ENCODE assay signal across 13 cellular contexts in genomic region chr5:173880306-173880985, GRCh38. TPM values are rescaled to one million over a fixed set of nuclear protein-coding genes. Genes with fewer than 3 reads are reported as not detected.
DNase-seq lines count a peak whose midpoint lies in the region; ATAC-seq and TF ChIP-seq lines count a peak whose summit lies in the region.
"Had no signal": no experiment of that assay in that cellular context is flagged by ENCODE, and none has a peak within 500 bp of the region (broad histone marks: within the 10 kb centered on the region; RNA-seq: fewer than 3 reads in every experiment).

No MANE protein-coding gene starts in this region.

- H3K9me3 ChIP-seq in GM23248 (ENCODE audit: low read depth) = peaks cover 4% of the 10 kb centered on the region

- H3F3A ChIP-seq in GM23248 (ENCODE audit: insufficient read depth) = peaks cover 38% of the 10 kb centered on the region

- peak; percentile 94 for DNase-seq in GM23248
- peak; percentile 96 for DNase-seq in amniotic epithelial cell (ENCODE audit: low read depth)
- peak; percentile 83 to 86 for DNase-seq in foreskin fibroblast
- no peak for DNase-seq in DMS153 treated with DMSO at 0.1 percent for 48 hours (lab: John Stamatoyannopoulos, UW; ENCODE audit: unreplicated experiment)
- DNase-seq: activated CD8-positive, alpha-beta memory T cell treated with anti-CD3 and anti-CD28 coated beads, Interleukin-2, amount 10 ng/mL, durations not matched to agents 7 days and 5 days; activated gamma-delta T cell treated with Interleukin-2 at 50 U/mL for 16 hours; NCI-H2081 treated with DMSO at 0.1 percent for 48 hours; NCI-H748 treated with DMSO at 0.1 percent for 48 hours; spleen; stimulated activated naive CD8-positive, alpha-beta T cell treated with anti-CD3 and anti-CD28 coated beads, Interleukin-15, amount 100 ng/mL, for 72 hours had no signal

- no peaks in the 10 kb centered on the region for H3K27me3 ChIP-seq in GM23248 (replicated peaks; ENCODE audit: insufficient read depth)
- H3K27me3 ChIP-seq: spleen had no signal

- H3K4me3 ChIP-seq in GM23248 = no peak overlapping the region
- H3K4me3 ChIP-seq in foreskin fibroblast (ENCODE audit: low read depth in 1 of 2, low read length in 2 of 2) = no peak overlapping the region
- H3K4me3 ChIP-seq: spleen had no signal

- H2AFZ ChIP-seq in GM23248 = no peak overlapping the region

- ATAC-seq in GM18873 (IDR thresholded peaks at IDR 0.05; ENCODE audit: low FRiP score, unreplicated experiment) (no peak), HG02588 (IDR thresholded peaks at IDR 0.05; ENCODE audit: unreplicated experiment) (no peak), HG03432 (IDR thresholded peaks at IDR 0.05; ENCODE audit: unreplicated experiment) (no peak)
- ATAC-seq: activated CD8-positive, alpha-beta memory T cell treated with anti-CD3 and anti-CD28 coated beads, Interleukin-2, amount 10 ng/mL, durations not matched to agents 7 days and 5 days; stimulated activated naive CD8-positive, alpha-beta T cell treated with anti-CD3 and anti-CD28 coated beads, Interleukin-15, amount 100 ng/mL, for 72 hours had no signal

- no peak overlapping the region for H3K9ac ChIP-seq in GM23248

- TF ChIP-seq CTCF in foreskin fibroblast (IDR thresholded peaks at IDR 0.05; ENCODE audit: low read depth, low read length) = no peak

- H3K36me3 ChIP-seq in GM23248 (ENCODE audit: low read depth) = no peaks in the 10 kb centered on the region
- H3K36me3 ChIP-seq: spleen had no signal

- peak overlapping the region; percentile 9 for H3K4me2 ChIP-seq in GM23248 (ENCODE audit: unreplicated experiment)

- peak overlapping the region; percentile 60 for H3K27ac ChIP-seq in GM23248
- H3K27ac ChIP-seq: spleen had no signal

- H3K79me2 ChIP-seq in GM23248 (ENCODE audit: insufficient read depth) = no peaks in the 10 kb centered on the region

- 77 to 80% methylated on average over 5 of the region's 5 CpGs for WGBS in GM23248 (ENCODE audit: low coverage in 1 of 2, low lambda C conversion rate in 2 of 2, missing lambda C conversion rate in 2 of 2), 2 experiments

- H3K4me1 ChIP-seq in GM23248 (ENCODE audit: insufficient read depth) = peaks cover 20% of the 10 kb centered on the region

- no peaks in the 10 kb centered on the region for H4K20me1 ChIP-seq in GM23248 (ENCODE audit: insufficient read depth)

- in situ Hi-C loops in GM23248 (cut with MboI) = no loop called here

- no peaks in the 10 kb centered on the region for H3K9me2 ChIP-seq in GM23248 (ENCODE audit: insufficient read depth)

RNA-seq across cellular contexts. Expression of gene CPEB4, which starts 7.7 kb away (rescaled TPM):
- 11.6 and 16.3 TPM in 2 replicates for total RNA-seq in GM23248 (2014; rRNA removed; shearing (Covaris generic))
- polyA plus RNA-seq in GM23248 (2016; fragmentation: Nextera tagmentation; extraction: Ambion mirVana) = 4.4 and 6.2 TPM in 2 replicates
